ENCODE assay signal across 8 cellular contexts in genomic region chr4:15809058-15809457, GRCh38. TPM values are rescaled to one million over a fixed set of nuclear protein-coding genes. Genes with fewer than 3 reads are reported as not detected.
A peak's percentile ranks its signal among the peaks of the same experiment; 100 is the strongest.
DNase-seq lines count a peak whose midpoint lies in the region; ATAC-seq and TF ChIP-seq lines count a peak whose summit lies in the region.

No MANE protein-coding gene starts in this region.

- H3K27ac Mint-ChIP-seq in CD8-positive, alpha-beta memory T cell = peak overlapping the region in 6 of 8 donors; percentile 1 to 69 (median 41)
- H3K27ac Mint-ChIP-seq in activated naive CD4-positive, alpha-beta T cell treated with anti-CD3 and anti-CD28 coated beads, Interleukin-2, amount 50 U/mL, for 72 hours = peak overlapping the region; percentile 25 to 34
- H3K27ac Mint-ChIP-seq in Caco-2 (ENCODE audit: unreplicated experiment) = no peak overlapping the region
- no peak overlapping the region for H3K27ac Mint-ChIP-seq in osteocyte (ENCODE audit: unreplicated experiment)

- H3K4me1 Mint-ChIP-seq in CD8-positive, alpha-beta memory T cell = peaks cover 12 to 25% (median 16%) of the 10 kb centered on the region in 3 donors
- H3K4me1 Mint-ChIP-seq in Caco-2 (ENCODE audit: low read depth, unreplicated experiment) (peaks cover 16% of the 10 kb centered on the region), osteocyte (ENCODE audit: unreplicated experiment) (no peaks in the 10 kb centered on the region)

- POLR2A ChIA-PET in CD8-positive, alpha-beta memory T cell (lab: Charles Lee) = no interaction called here
- POLR2A ChIA-PET in Caco-2 (lab: Charles Lee) = no interaction called here

- H3K36me3 Mint-ChIP-seq in CD8-positive, alpha-beta memory T cell = peaks cover 0 to 2% (median 0%) of the 10 kb centered on the region in 3 donors
- H3K36me3 Mint-ChIP-seq in activated naive CD4-positive, alpha-beta T cell treated with anti-CD3 and anti-CD28 coated beads, Interleukin-2, amount 50 U/mL, for 72 hours = peaks cover 0 to 11% of the 10 kb centered on the region in 2 donors
- no peaks in the 10 kb centered on the region for H3K36me3 Mint-ChIP-seq in Caco-2 (ENCODE audit: insufficient read depth, unreplicated experiment)
- no peaks in the 10 kb centered on the region for H3K36me3 Mint-ChIP-seq in osteocyte (ENCODE audit: unreplicated experiment)

- no peaks in the 10 kb centered on the region for H3K9me3 ChIP-seq in CD8-positive, alpha-beta memory T cell (ENCODE audit: low read length)
- H3K9me3 ChIP-seq in Caco-2 = no peaks in the 10 kb centered on the region

- H3K27me3 Mint-ChIP-seq in CD8-positive, alpha-beta memory T cell = no peaks in the 10 kb centered on the region
- H3K27me3 Mint-ChIP-seq in Caco-2 (ENCODE audit: insufficient read depth, unreplicated experiment) = peaks cover 3% of the 10 kb centered on the region
- peaks cover 47% of the 10 kb centered on the region for H3K27me3 Mint-ChIP-seq in osteocyte (ENCODE audit: unreplicated experiment)

- H3K4me3 Mint-ChIP-seq in CD8-positive, alpha-beta memory T cell = peak overlapping the region; percentile 6 to 69 (median 55)
- H3K4me3 Mint-ChIP-seq in Caco-2 (ENCODE audit: unreplicated experiment) (no peak overlapping the region), osteocyte (ENCODE audit: unreplicated experiment) (no peak overlapping the region)

- no peak overlapping the region for H3K27ac ChIP-seq in CD8-positive, alpha-beta memory T cell (ENCODE audit: low read depth, low read length)

- no peaks in the 10 kb centered on the region for H3K9me3 Mint-ChIP-seq in CD8-positive, alpha-beta memory T cell
- peaks cover 0 to 6% of the 10 kb centered on the region in 2 donors for H3K9me3 Mint-ChIP-seq in activated naive CD4-positive, alpha-beta T cell treated with anti-CD3 and anti-CD28 coated beads, Interleukin-2, amount 50 U/mL, for 72 hours
- H3K9me3 Mint-ChIP-seq in Caco-2 (ENCODE audit: unreplicated experiment) = no peaks in the 10 kb centered on the region
- H3K9me3 Mint-ChIP-seq in osteocyte (ENCODE audit: unreplicated experiment) = no peaks in the 10 kb centered on the region

- no peak overlapping the region for H3K4me3 ChIP-seq in CD8-positive, alpha-beta memory T cell (ENCODE audit: low read length)
- H3K4me3 ChIP-seq in Caco-2 (ENCODE audit: low read depth, low read length) = no peak overlapping the region

- CTCF ChIA-PET in CD8-positive, alpha-beta memory T cell (lab: Charles Lee) = no interaction called here
- CTCF ChIA-PET in Caco-2 (lab: Charles Lee) = interaction anchor here (1.2 kb wide), 1 partner anchor 147 kb away, joined by 4 read pairs; no protein-coding TSS in a partner anchor

- ATAC-seq in GM19452 (IDR thresholded peaks at IDR 0.05; ENCODE audit: unreplicated experiment) (peak; percentile 83), HG03378 (IDR thresholded peaks at IDR 0.05; ENCODE audit: unreplicated experiment) (peak; percentile 82)
- peak; percentile 52 to 55 for ATAC-seq in activated naive CD4-positive, alpha-beta T cell treated with anti-CD3 and anti-CD28 coated beads, Interleukin-2, amount 50 U/mL, for 72 hours

- H3K4me1 ChIP-seq in CD8-positive, alpha-beta memory T cell (ENCODE audit: insufficient read depth, low read length) = no peaks in the 10 kb centered on the region
- peaks cover 7% of the 10 kb centered on the region for H3K4me1 ChIP-seq in Caco-2

- intact Hi-C loops in Caco-2 (cut with micrococcal nuclease; ENCODE audit: unreplicated experiment) = loop anchor here (5.0 kb wide), 2 partner anchors 58 to 453 kb away; no protein-coding TSS in a partner anchor

- BruUV-seq in Caco-2 (replicated peaks; lab: Mats Ljungman, UMichigan) = no TSS peak

- no peak for DNase-seq in CD8-positive, alpha-beta memory T cell
- no peak for DNase-seq in activated naive CD4-positive, alpha-beta T cell treated with anti-CD3 and anti-CD28 coated beads, Interleukin-2, amount 50 U/mL, for 72 hours (ENCODE audit: low spot score in 2 of 2)
- DNase-seq in Caco-2 (no peak), NCI-H82 (lab: John Stamatoyannopoulos, UW) (no peak), osteocyte (ENCODE audit: extremely low spot score, unreplicated experiment) (no peak)
- DNase-seq in stimulated activated CD4-positive, alpha-beta T cell treated with anti-CD3 and anti-CD28 coated beads, Interleukin-4, amount 100 ng/mL, for 4 hours = no peak

- no peak for TF ChIP-seq CTCF in Caco-2 (IDR thresholded peaks at IDR 0.05; ENCODE audit: insufficient read depth in 1 of 2, low read depth in 1 of 2, low read length in 1 of 2, severe bottlenecking in 1 of 2, unreplicated experiment in 1 of 2)
- TF ChIP-seq CTCF in osteocyte (IDR thresholded peaks at IDR 0.05) = no peak

- H3K36me3 ChIP-seq in CD8-positive, alpha-beta memory T cell (ENCODE audit: insufficient read depth, low read length) = no peaks in the 10 kb centered on the region
- no peaks in the 10 kb centered on the region for H3K36me3 ChIP-seq in Caco-2 (ENCODE audit: control insufficient read depth, insufficient read depth, low read length)

- no peaks in the 10 kb centered on the region for H3K27me3 ChIP-seq in CD8-positive, alpha-beta memory T cell (ENCODE audit: insufficient read depth, low read length, poor library complexity, severe bottlenecking)
- no peaks in the 10 kb centered on the region for H3K27me3 ChIP-seq in Caco-2 (replicated peaks; ENCODE audit: control insufficient read depth, insufficient read depth, low read length)

RNA-seq across cellular contexts. Expression of gene CD38, which starts 30.9 kb away (rescaled TPM):
- 10 to 100 TPM in 1 of 2 experiments, 1 to 10 TPM in 1; 9.0 to 11.7 TPM for total RNA-seq in CD8-positive, alpha-beta memory T cell
- polyA plus RNA-seq in CD8-positive, alpha-beta memory T cell = 2.1 TPM
- total RNA-seq in activated naive CD4-positive, alpha-beta T cell treated with anti-CD3 and anti-CD28 coated beads, Interleukin-2, amount 50 U/mL, for 72 hours = 10 to 100 TPM; 10.7 to 32.8 TPM
- total RNA-seq in Caco-2 (2022) (not detected in 2 replicates), osteocyte (0.08 TPM in 1 of 2 replicates, not detected in the other)

Comparison
In these comparisons a context has a peak if more than half of its experiments do, and no peak if none do; other contexts are left out.
1. H3K27ac Mint-ChIP-seq: peak in CD8-positive, alpha-beta memory T cell (6 of 8) and activated naive CD4-positive, alpha-beta T cell treated with anti-CD3 and anti-CD28 coated beads, Interleukin-2, amount 50 U/mL, for 72 hours (2 of 2); none in Caco-2 (single experiment) and osteocyte (single experiment).
2. H3K4me3 Mint-ChIP-seq: peak in CD8-positive, alpha-beta memory T cell (7 of 7); none in Caco-2 (single experiment) and osteocyte (single experiment).
3. Peak in every context shown above with its lines, with median percentiles within 50 percentile points of each other: ATAC-seq.